10 cellular contexts compared by ENCODE assay signal in genomic region chr19:23070353-23070781, GRCh38. TPM values are rescaled to one million over a fixed set of nuclear protein-coding genes. Genes with fewer than 3 reads are reported as not detected.
DNase-seq lines count a peak whose midpoint lies in the region; ATAC-seq and TF ChIP-seq lines count a peak whose summit lies in the region.
"Had no signal": no experiment of that assay in that cellular context is flagged by ENCODE, and none has a peak within 500 bp of the region (broad histone marks: within the 10 kb centered on the region; RNA-seq: fewer than 3 reads in every experiment).

No MANE protein-coding gene starts in this region.

- no peaks in the 10 kb centered on the region for H4K20me1 ChIP-seq in Karpas-422 (ENCODE audit: insufficient read depth, low read depth, low read length)

- peaks cover 19% of the 10 kb centered on the region for H3K36me3 Mint-ChIP-seq in activated naive CD4-positive, alpha-beta T cell treated with anti-CD3 and anti-CD28 coated beads, Interleukin-2, amount 50 U/mL, for 24 hours
- H3K36me3 Mint-ChIP-seq in activated B cell treated with CpG ODN at 0.5 μM for 24 hours (ENCODE audit: low read depth), result no peaks in the 10 kb centered on the region
- H3K36me3 Mint-ChIP-seq: brain had no signal

- peaks cover 27% of the 10 kb centered on the region for H3K9me3 Mint-ChIP-seq in activated naive CD4-positive, alpha-beta T cell treated with anti-CD3 and anti-CD28 coated beads, Interleukin-2, amount 50 U/mL, for 24 hours
- no peaks in the 10 kb centered on the region for H3K9me3 Mint-ChIP-seq in activated B cell treated with CpG ODN at 0.5 μM for 24 hours

- H3K9me3 ChIP-seq in right cardiac atrium (ENCODE audit: control insufficient read depth, low read length) (no peaks in the 10 kb centered on the region), uterus (no peaks in the 10 kb centered on the region), Karpas-422 (ENCODE audit: low read length) (no peaks in the 10 kb centered on the region)

- TF ChIP-seq POLR2A in uterus (IDR thresholded peaks at IDR 0.05), result no peak

- no peak overlapping the region for H3K4me2 ChIP-seq in Karpas-422 (ENCODE audit: low read depth, low read length, poor library complexity, severe bottlenecking)

- H3K4me1 ChIP-seq in right cardiac atrium (ENCODE audit: control insufficient read depth, insufficient read depth, low read length), result no peaks in the 10 kb centered on the region
- H3K4me1 ChIP-seq in uterus, result no peaks in the 10 kb centered on the region
- H3K4me1 ChIP-seq in Karpas-422 (ENCODE audit: low read length), result peaks cover 2% of the 10 kb centered on the region; the same call in 1 of the 2 replicates

- DNase-seq in activated naive CD4-positive, alpha-beta T cell treated with anti-CD3 and anti-CD28 coated beads, Interleukin-2, amount 50 U/mL, for 16 hours, result no peak
- no peak for DNase-seq in activated B cell treated with CpG ODN at 0.5 μM for 24 hours
- peak; percentile 57 to 77 (median 62) for DNase-seq in right cardiac atrium
- peak; percentile 26 to 52 for DNase-seq in uterus
- no peak for DNase-seq in Karpas-422
- DNase-seq: NCI-H1105 treated with DMSO at 0.1 percent for 48 hours had no signal

- CTCF ChIA-PET in activated B cell treated with CpG ODN at 0.5 μM for 24 hours (lab: Charles Lee), result no interaction called here

- H3K27me3 ChIP-seq in right cardiac atrium (ENCODE audit: control insufficient read depth, insufficient read depth), result no peaks in the 10 kb centered on the region
- H3K27me3 ChIP-seq in uterus, result no peaks in the 10 kb centered on the region
- no peaks in the 10 kb centered on the region for H3K27me3 ChIP-seq in Karpas-422 (ENCODE audit: low read length)

- H3K4me1 Mint-ChIP-seq in activated naive CD4-positive, alpha-beta T cell treated with anti-CD3 and anti-CD28 coated beads, Interleukin-2, amount 50 U/mL, for 24 hours, result no peaks in the 10 kb centered on the region
- peaks cover 12% of the 10 kb centered on the region for H3K4me1 Mint-ChIP-seq in activated B cell treated with CpG ODN at 0.5 μM for 24 hours
- H3K4me1 Mint-ChIP-seq: brain had no signal

- peaks cover 4% of the 10 kb centered on the region for H3K79me2 ChIP-seq in Karpas-422 (ENCODE audit: low read length)

- intact Hi-C loops in activated B cell treated with CpG ODN at 0.5 μM for 24 hours (cut with micrococcal nuclease) (loop anchor here (5.0 kb wide), 1 partner anchor 202 kb away; no protein-coding TSS in a partner anchor), right cardiac atrium (cut with DNase I) (no loop called here), uterus (cut with DNase I; ENCODE audit: low total_unique reads) (no loop called here)

- WGBS in right cardiac atrium, result 7% methylated on average over 24 of the region's 24 CpGs

- POLR2A ChIA-PET in activated B cell treated with CpG ODN at 0.5 μM for 24 hours (lab: Charles Lee), result no interaction called here

- H3K27ac ChIP-seq in right cardiac atrium (ENCODE audit: low read length) (no peak overlapping the region), uterus (no peak overlapping the region), Karpas-422 (ENCODE audit: low read length) (no peak overlapping the region)

- peak overlapping the region; percentile 24 for H3K4me3 Mint-ChIP-seq in activated naive CD4-positive, alpha-beta T cell treated with anti-CD3 and anti-CD28 coated beads, Interleukin-2, amount 50 U/mL, for 24 hours
- H3K4me3 Mint-ChIP-seq in activated B cell treated with CpG ODN at 0.5 μM for 24 hours, result peak overlapping the region; percentile 52

- H3K4me3 ChIP-seq in right cardiac atrium (ENCODE audit: low read length), result no peak overlapping the region
- H3K4me3 ChIP-seq in uterus, result peak overlapping the region; percentile 10 to 39
- H3K4me3 ChIP-seq in Karpas-422 (ENCODE audit: low read length), result no peak overlapping the region

- no peak overlapping the region for H3K27ac Mint-ChIP-seq in activated naive CD4-positive, alpha-beta T cell treated with anti-CD3 and anti-CD28 coated beads, Interleukin-2, amount 50 U/mL, for 24 hours
- H3K27ac Mint-ChIP-seq in activated B cell treated with CpG ODN at 0.5 μM for 24 hours, result no peak overlapping the region
- H3K27ac Mint-ChIP-seq: brain had no signal

- no peak for TF ChIP-seq CTCF in activated B cell treated with CpG ODN at 0.5 μM for 24 hours (IDR thresholded peaks at IDR 0.05)
- TF ChIP-seq CTCF in uterus (IDR thresholded peaks at IDR 0.05), result peak in 3 of 4 experiments; percentile 21 to 49 (median 46)

- no peaks in the 10 kb centered on the region for H3K9me2 ChIP-seq in Karpas-422 (replicated peaks; ENCODE audit: insufficient read depth, low read length)

- peaks cover 37% of the 10 kb centered on the region for H3K27me3 Mint-ChIP-seq in activated naive CD4-positive, alpha-beta T cell treated with anti-CD3 and anti-CD28 coated beads, Interleukin-2, amount 50 U/mL, for 24 hours
- peaks cover 21% of the 10 kb centered on the region for H3K27me3 Mint-ChIP-seq in activated B cell treated with CpG ODN at 0.5 μM for 24 hours

- H2AFZ ChIP-seq in Karpas-422 (ENCODE audit: low read length), result no peak overlapping the region

- H3K9ac ChIP-seq in Karpas-422 (ENCODE audit: low read length), result no peak overlapping the region

- ATAC-seq in activated B cell treated with CpG ODN at 0.5 μM for 24 hours (ENCODE audit: low read depth) (no peak), right cardiac atrium (peak; percentile 66 to 77), HG03095 (IDR thresholded peaks at IDR 0.05; ENCODE audit: unreplicated experiment) (no peak), HG02623 (IDR thresholded peaks at IDR 0.05; ENCODE audit: unreplicated experiment) (no peak)

- no peaks in the 10 kb centered on the region for H3K36me3 ChIP-seq in uterus
- no peaks in the 10 kb centered on the region for H3K36me3 ChIP-seq in Karpas-422 (ENCODE audit: insufficient read depth, low read length)

RNA-seq across cellular contexts. Expression of gene ZNF730, which starts 46.5 kb away (rescaled TPM):
- total RNA-seq in activated B cell treated with CpG ODN at 0.5 μM for 24 hours (1.3 and 1.5 TPM in 2 replicates), right cardiac atrium (under 1 TPM in 3 of 4 donors, not detected in 1; 0.39 to 0.54 (median 0.43) TPM), uterus (10 to 100 TPM in 1 of 4 donors, 1 to 10 TPM in 1, not detected in 2; 3.9 to 15.6 TPM)
- polyA plus RNA-seq in right cardiac atrium, result 0.18 TPM
- total RNA-seq in Karpas-422 (2014; rRNA removed; shearing (Covaris generic); ENCODE audit: low replicate concordance), result 5.8 and 33.9 TPM in 2 replicates

Comparison
In these comparisons a context has a peak if more than half of its experiments do, and no peak if none do; other contexts are left out.
1. DNase-seq: peak in right cardiac atrium (3 of 3) and uterus (2 of 2); none in activated naive CD4-positive, alpha-beta T cell treated with anti-CD3 and anti-CD28 coated beads, Interleukin-2, amount 50 U/mL, for 16 hours (single experiment), activated B cell treated with CpG ODN at 0.5 μM for 24 hours (single experiment) and Karpas-422 (single experiment).
2. ATAC-seq: peak in right cardiac atrium (2 of 2); none in activated B cell treated with CpG ODN at 0.5 μM for 24 hours (single experiment), HG03095 (single experiment) and HG02623 (single experiment).
3. H3K4me3 ChIP-seq: peak in uterus (2 of 2); none in right cardiac atrium (single experiment) and Karpas-422 (single experiment).